ENCODE assay signal across 20 cellular contexts in the genomic region with DNA sequence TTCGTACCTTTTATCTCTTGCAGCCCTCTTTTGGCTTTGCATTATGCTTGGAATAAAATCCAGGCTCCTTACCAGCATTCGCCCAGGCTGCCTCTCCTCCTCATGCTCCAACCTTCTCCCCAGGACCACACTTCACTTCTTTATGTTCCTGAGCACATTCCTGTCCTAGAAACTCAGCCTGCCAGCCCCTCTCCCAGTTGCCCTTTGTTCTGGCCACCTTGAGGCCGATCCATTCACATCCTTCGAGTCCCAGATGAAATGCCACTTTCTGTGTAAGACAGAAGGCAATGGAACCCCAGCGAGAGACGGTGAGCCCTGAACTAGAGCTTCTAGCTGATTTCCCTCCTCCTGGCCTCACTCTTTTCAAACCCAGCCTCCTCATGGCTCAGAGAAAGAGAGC.
A peak's percentile ranks its signal among the peaks of the same experiment; 100 is the strongest.
DNase-seq lines count a peak whose midpoint lies in the region; ATAC-seq, FAIRE-seq and TF ChIP-seq lines count a peak whose summit lies in the region.
"Had no signal": no experiment of that assay in that cellular context is flagged by ENCODE, and none has a peak within 500 bp of the region (broad histone marks: within the 10 kb centered on the region; RNA-seq: fewer than 3 reads in every experiment).

No MANE protein-coding gene starts in this region.

- H3K4me3 ChIP-seq in H7 (ENCODE audit: insufficient read depth, low read depth, low read length) (no peak overlapping the region), neural progenitor cell (no peak overlapping the region)
- H3K4me3 ChIP-seq: GM23248 had no signal

- H3K4me2 ChIP-seq in neural progenitor cell, result peak overlapping the region; percentile 16

- POLR2A ChIA-PET in WTC11 (lab: Charles Lee), result no interaction called here

- H3K9me3 Mint-ChIP-seq in WTC11 (peaks cover under 1% of the 10 kb centered on the region), neural progenitor cell (peaks cover 2% of the 10 kb centered on the region)

- H3K4me3 Mint-ChIP-seq in WTC11 (no peak overlapping the region), neural progenitor cell (no peak overlapping the region)
- H3K4me3 Mint-ChIP-seq: CD4-positive, alpha-beta memory T cell had no signal

- peaks cover 37% of the 10 kb centered on the region for H3K36me3 Mint-ChIP-seq in WTC11
- H3K36me3 Mint-ChIP-seq in neural progenitor cell, result no peaks in the 10 kb centered on the region
- H3K36me3 Mint-ChIP-seq: CD4-positive, alpha-beta memory T cell had no signal

- peak overlapping the region; percentile 63; the same call in 1 of the 2 replicates for H3K27ac Mint-ChIP-seq in WTC11
- H3K27ac Mint-ChIP-seq in neural progenitor cell, result no peak overlapping the region
- H3K27ac Mint-ChIP-seq: CD4-positive, alpha-beta memory T cell had no signal

- peaks cover 51% of the 10 kb centered on the region for H3K4me1 Mint-ChIP-seq in WTC11
- peaks cover 20% of the 10 kb centered on the region for H3K4me1 Mint-ChIP-seq in neural progenitor cell
- H3K4me1 Mint-ChIP-seq: CD4-positive, alpha-beta memory T cell had no signal

- DNase-seq in H7, result peak; percentile 18
- DNase-seq in WTC11 (ENCODE audit: low spot score), result no peak
- peak; percentile 14 for DNase-seq in iPS-NIHi11 (ENCODE audit: low spot score)
- DNase-seq in neural progenitor cell (ENCODE audit: low spot score), result peak; percentile 26
- DNase-seq in activated effector memory CD4-positive, alpha-beta T cell treated with anti-CD3 and anti-CD28 coated beads, Interleukin-2, amount 50 U/mL, for 16 hours, result no peak
- no peak for DNase-seq in HTR-8/SVneo (ENCODE audit: insufficient read length, low spot score)
- no peak for DNase-seq in NCI-H1930 (lab: John Stamatoyannopoulos, UW)
- no peak for DNase-seq in NCI-H2227 treated with DMSO at 0.1 percent for 48 hours (lab: John Stamatoyannopoulos, UW)
- DNase-seq: C1 segment of cervical spinal cord; Calu3; CD4-positive, alpha-beta memory T cell; COR-L47; DMS53; DMS79 treated with DMSO at 0.1 percent for 48 hours; GM23248 had no signal

- no peak overlapping the region for H3K9ac ChIP-seq in neural progenitor cell
- H3K9ac ChIP-seq: GM23248 had no signal

- H3K27me3 ChIP-seq in H7 (ENCODE audit: control insufficient read depth, insufficient read depth, low read length), result no peaks in the 10 kb centered on the region
- H3K27me3 ChIP-seq in neural progenitor cell, result no peaks in the 10 kb centered on the region

- ATAC-seq in WTC11, result peak; percentile 61
- ATAC-seq: HCT116 had no signal

- H2AFZ ChIP-seq in neural progenitor cell (replicated peaks), result peak overlapping the region; percentile 46
- H2AFZ ChIP-seq: GM23248 had no signal

- CTCF ChIA-PET in WTC11 (lab: Charles Lee), result interaction anchor here (1.5 to 4.3 kb wide), 2 partner anchors 51 to 233 kb away, joined by 4 to 15 read pairs; no protein-coding TSS in a partner anchor

- peaks cover 3% of the 10 kb centered on the region for H3F3A ChIP-seq in neural progenitor cell (ENCODE audit: low read depth)

- H3K9me3 ChIP-seq in neural progenitor cell (ENCODE audit: low read depth), result no peaks in the 10 kb centered on the region

- H3K79me2 ChIP-seq in neural progenitor cell (ENCODE audit: low read depth), result no peaks in the 10 kb centered on the region

- no peaks in the 10 kb centered on the region for H4K20me1 ChIP-seq in neural progenitor cell (ENCODE audit: low read depth)

- no peak for TF ChIP-seq CTCF in WTC11 (IDR thresholded peaks at IDR 0.05)
- TF ChIP-seq CTCF in neural progenitor cell (IDR thresholded peaks at IDR 0.05), result no peak

- FAIRE-seq in HTR-8/SVneo (lab: Jason Lieb, UNC), result no peak
- FAIRE-seq: G401.6, GM12892, GM19239, H54 had no signal

- no peak overlapping the region for H3K27ac ChIP-seq in neural progenitor cell
- H3K27ac ChIP-seq: GM23248 had no signal

- peaks cover 8% of the 10 kb centered on the region for H3K4me1 ChIP-seq in neural progenitor cell

- H3K36me3 ChIP-seq in H7 (replicated peaks; ENCODE audit: control insufficient read depth, insufficient read depth, low read length) (peaks cover 2% of the 10 kb centered on the region), neural progenitor cell (no peaks in the 10 kb centered on the region)

- H3K27me3 Mint-ChIP-seq in WTC11 (ENCODE audit: low read depth) (no peaks in the 10 kb centered on the region), neural progenitor cell (ENCODE audit: insufficient read depth, low read depth) (peaks cover 3% of the 10 kb centered on the region)

TF ChIP-seq in WTC11, 78 proteins besides CTCF, POLR2A, EP300 and RAD21:
- TF ChIP-seq TP53 (CRISPR knock-in tag; IDR thresholded peaks at IDR 0.05), result no peak
- TF ChIP-seq OVOL2 (CRISPR knock-in tag; IDR thresholded peaks at IDR 0.05; ENCODE audit: borderline replicate concordance), result no peak
- TF ChIP-seq SMAD3 (CRISPR knock-in tag; IDR thresholded peaks at IDR 0.05; ENCODE audit: borderline replicate concordance), result 0 out of 2 replicates have a peak, but pooled peaks have one; percentile 11
TF ChIP-seq in WTC11: peak in this region for 1.

Comparison
In these comparisons a context has a peak if more than half of its experiments do, and no peak if none do; other contexts are left out.
1. DNase-seq: peak in H7 (single experiment), iPS-NIHi11 (single experiment) and neural progenitor cell (single experiment); none in WTC11 (single experiment), activated effector memory CD4-positive, alpha-beta T cell treated with anti-CD3 and anti-CD28 coated beads, Interleukin-2, amount 50 U/mL, for 16 hours (single experiment), HTR-8/SVneo (single experiment), NCI-H1930 (0 of 2) and NCI-H2227 treated with DMSO at 0.1 percent for 48 hours (single experiment).